Comparison of ENCODE assay signal across 18 cellular contexts in genomic region chr2:74006424-74006823, GRCh38. TPM values are rescaled to one million over a fixed set of nuclear protein-coding genes. Genes with fewer than 3 reads are reported as not detected.
A peak's percentile ranks its signal among the peaks of the same experiment; 100 is the strongest.
DNase-seq lines count a peak whose midpoint lies in the region; ATAC-seq, FAIRE-seq and TF ChIP-seq lines count a peak whose summit lies in the region.
"Had no signal": no experiment of that assay in that cellular context is flagged by ENCODE, and none has a peak within 500 bp of the region (broad histone marks: within the 10 kb centered on the region; RNA-seq: fewer than 3 reads in every experiment).

No MANE protein-coding gene starts in this region.

- H3K36me3 ChIP-seq in heart left ventricle (peaks cover 0 to 9% (median 0%) of the 10 kb centered on the region in 9 donors), H1 (ENCODE audit: control insufficient read depth in 2 of 4, insufficient read depth in 4 of 4, low read length in 3 of 4) (peaks cover 0 to 4% (median 0%) of the 10 kb centered on the region in 4 experiments; a peak in 1 of 8 replicates), prostate gland (no peaks in the 10 kb centered on the region)

- no peak overlapping the region for H3K4me3 ChIP-seq in heart left ventricle
- H3K4me3 ChIP-seq in H1 (ENCODE audit: extremely low read depth in 1 of 4, insufficient read depth in 2 of 4, low read depth in 3 of 4, low read length in 4 of 4): no peak overlapping the region
- H3K4me3 ChIP-seq in prostate gland: no peak overlapping the region
- H3K4me3 ChIP-seq: Peyer's patch had no signal

- no peaks in the 10 kb centered on the region for H3K27me3 ChIP-seq in heart left ventricle
- H3K27me3 ChIP-seq in H1 (replicated peaks in 1 of 4; ENCODE audit: control insufficient read depth in 3 of 4, extremely low read depth in 1 of 4, insufficient read depth in 3 of 4, low read length in 3 of 4): no peaks in the 10 kb centered on the region
- no peaks in the 10 kb centered on the region for H3K27me3 ChIP-seq in prostate gland (replicated peaks; ENCODE audit: insufficient read depth)
- H3K27me3 ChIP-seq: foreskin keratinocyte, Peyer's patch had no signal

- TF ChIP-seq CTCF in heart left ventricle (IDR thresholded peaks at IDR 0.05) (no peak), H1 (IDR thresholded peaks at IDR 0.05; ENCODE audit: control extremely low read depth in 1 of 3, insufficient read depth in 1 of 3, low read depth in 1 of 3, low read length in 3 of 3) (no peak), nephron (IDR thresholded peaks at IDR 0.05; ENCODE audit: unreplicated experiment in 3 of 3) (no peak), prostate gland (IDR thresholded peaks at IDR 0.05) (no peak)

- H4K20me1 ChIP-seq in H1 (replicated peaks in 1 of 2; ENCODE audit: control insufficient read depth in 1 of 2, insufficient read depth in 2 of 2, low read length in 2 of 2): peaks cover 8 to 19% of the 10 kb centered on the region in 2 experiments

- H3K4me3 Mint-ChIP-seq in nephron: peak overlapping the region; percentile 68 to 95 (median 71)
- H3K4me3 Mint-ChIP-seq: activated CD4-positive, alpha-beta T cell treated with anti-CD3 and anti-CD28 coated beads, Interleukin-2, amount 10 ng/mL, durations not matched to agents 24 days and 14 days had no signal

- H2BK20ac ChIP-seq in H1 (ENCODE audit: low read length): no peak overlapping the region

- H2BK12ac ChIP-seq in H1 (ENCODE audit: low read depth, low read length): no peak overlapping the region

- H3K9me3 ChIP-seq in heart left ventricle (no peaks in the 10 kb centered on the region), H1 (ENCODE audit: insufficient read depth in 2 of 2, low read depth in 1 of 2, low read length in 1 of 2) (no peaks in the 10 kb centered on the region), prostate gland (no peaks in the 10 kb centered on the region)
- H3K9me3 ChIP-seq: Peyer's patch had no signal

- no peak for FAIRE-seq in H1 (lab: Jason Lieb, UNC)
- FAIRE-seq: islet of Langerhans had no signal

- intact Hi-C loops in heart left ventricle (cut with DNase I) (loop anchor here in 2 of 10 donors (10.0 kb wide), 2 partner anchors 68 to 138 kb away; partner anchors contain the start of gene BOLA3 (in 1 of the 2)), cardiac septum (cut with DNase I) (no loop called here), prostate gland (cut with DNase I) (no loop called here)

- POLR2A ChIA-PET in H1 (lab: Charles Lee; ENCODE audit: partially characterized antibody): interaction anchor here (0.6 to 11.4 kb wide), 6 partner anchors 10 to 76 kb away, joined by 3 to 94 read pairs (median 4); partner anchors contain the start of gene TET3

- TF ChIP-seq EP300 in H1 (IDR thresholded peaks at IDR 0.05; ENCODE audit: borderline replicate concordance in 1 of 2, low read depth in 2 of 2, low read length in 2 of 2): 0 out of 3 replicates have a peak, but pooled peaks of 1 of the 2 experiments have one; percentile 33

- H3K23me2 ChIP-seq in H1 (ENCODE audit: low read depth, low read length): peaks cover 2% of the 10 kb centered on the region; the same call in 1 of the 2 replicates

- no peak overlapping the region for H3K14ac ChIP-seq in H1 (ENCODE audit: insufficient read length)

- ATAC-seq in heart left ventricle (peak in 1 of 4 donors; percentile 24), HG03025 (IDR thresholded peaks at IDR 0.05; ENCODE audit: low FRiP score, unreplicated experiment) (no peak), HG03439 (IDR thresholded peaks at IDR 0.05; ENCODE audit: unreplicated experiment) (no peak)
- ATAC-seq: foreskin keratinocyte; right cardiac atrium; stimulated activated naive CD8-positive, alpha-beta T cell treated with anti-CD3 and anti-CD28 coated beads, Interleukin-15, Interleukin-2, amounts not matched to agents 100 U/mL and 50 U/mL, for 24 hours had no signal

- peaks cover 0 to 77% (median 55%) of the 10 kb centered on the region in 12 donors for H3K4me1 ChIP-seq in heart left ventricle
- peaks cover 14 to 38% (median 23%) of the 10 kb centered on the region in 4 experiments for H3K4me1 ChIP-seq in H1 (replicated peaks in 1 of 4; ENCODE audit: control insufficient read depth in 3 of 4, insufficient read depth in 4 of 4, low read length in 3 of 4)
- peaks cover 20% of the 10 kb centered on the region for H3K4me1 ChIP-seq in prostate gland (replicated peaks)

- no peak for TF ChIP-seq POLR2A in heart left ventricle (IDR thresholded peaks at IDR 0.05)
- TF ChIP-seq POLR2A in H1 (IDR thresholded peaks at IDR 0.05; ENCODE audit: control extremely low read depth in 1 of 2, low read depth in 2 of 2, low read length in 2 of 2): no peak
- TF ChIP-seq POLR2A in prostate gland (IDR thresholded peaks at IDR 0.05): no peak

- H2BK5ac ChIP-seq in H1 (ENCODE audit: low read depth, low read length): no peak overlapping the region

- H3K27ac ChIP-seq in heart left ventricle (no peak overlapping the region), H1 (ENCODE audit: low read depth, low read length) (no peak overlapping the region), prostate gland (no peak overlapping the region)
- H3K27ac ChIP-seq: foreskin keratinocyte, Peyer's patch had no signal

- H2BK15ac ChIP-seq in H1 (ENCODE audit: low read length): peak overlapping the region; percentile 55; the same call in 1 of the 2 replicates

- 0 out of 4 replicates have a peak, but pooled peaks of 1 of the 2 experiments have one; percentile 1 for TF ChIP-seq RAD21 in H1 (IDR thresholded peaks at IDR 0.05 in 1 of 2, conservative IDR thresholded peaks at IDR 0.05 in 1 of 2; ENCODE audit: low read depth in 2 of 2, low read length in 2 of 2)

- H2AFZ ChIP-seq in H1 (ENCODE audit: low read length): no peak overlapping the region

- H3K79me2 ChIP-seq in H1 (ENCODE audit: control insufficient read depth in 1 of 2, insufficient read depth in 2 of 2, low read length in 2 of 2): peaks cover 0 to 79% of the 10 kb centered on the region in 2 experiments; a peak in 2 of 4 replicates

- no peak overlapping the region for H3K23ac ChIP-seq in H1 (ENCODE audit: insufficient read length)

- H3K4me2 ChIP-seq in H1 (ENCODE audit: insufficient read depth in 1 of 2, low read depth in 2 of 2, low read length in 2 of 2): peak overlapping the region; percentile 4 to 34; a peak in 3 of 4 replicates

- DNase-seq in heart left ventricle: peak in 4 of 5 donors; percentile 42 to 59 (median 54)
- no peak for DNase-seq in cardiac septum (ENCODE audit: low spot score)
- DNase-seq in H1 (ENCODE audit: low read depth in 1 of 2, low spot score in 2 of 2): no peak
- DNase-seq in prostate gland (ENCODE audit: low spot score): no peak
- no peak for DNase-seq in activated T-cell treated with anti-CD3 and anti-CD28 coated beads, Interleukin-2, amount 50 U/mL, for 1 hour
- DNase-seq: ACHN; activated CD4-positive, alpha-beta T cell treated with anti-CD3 and anti-CD28 coated beads, Interleukin-2, amount 10 ng/mL, durations not matched to agents 24 days and 14 days; aorta; foreskin keratinocyte; GOT3; NCI-H1417; stimulated activated naive CD8-positive, alpha-beta T cell treated with anti-CD3 and anti-CD28 coated beads, Interleukin-15, Interleukin-2, amounts not matched to agents 100 U/mL and 50 U/mL, for 24 hours had no signal

- CTCF ChIA-PET in H1 (lab: Charles Lee; ENCODE audit: partially characterized antibody): no interaction called here

- no peak overlapping the region for H4K8ac ChIP-seq in H1 (ENCODE audit: extremely low read depth, insufficient read depth, low read length)

- no peak overlapping the region for H3K56ac ChIP-seq in H1 (replicated peaks; ENCODE audit: insufficient read length, low read depth, low read length)

- H4K5ac ChIP-seq in H1 (ENCODE audit: insufficient read length, low read depth, low read length): no peak overlapping the region

- no peak overlapping the region for H3K9ac ChIP-seq in H1 (replicated peaks in 1 of 4; ENCODE audit: extremely low read depth in 1 of 4, low read depth in 3 of 4, low read length in 3 of 4)

- H2BK120ac ChIP-seq in H1 (replicated peaks; ENCODE audit: low read depth, low read length): no peak overlapping the region

- H3K36me3 Mint-ChIP-seq in nephron (ENCODE audit: low read depth): peaks cover 18% of the 10 kb centered on the region

- peaks cover 87% of the 10 kb centered on the region for H3K4me1 Mint-ChIP-seq in nephron

- no peak overlapping the region for H3K18ac ChIP-seq in H1 (ENCODE audit: extremely low read depth, low read length)

- H2AK5ac ChIP-seq in H1 (ENCODE audit: low read depth, low read length): no peak overlapping the region

- H3K79me1 ChIP-seq in H1 (ENCODE audit: low read depth, low read length): peaks cover 40% of the 10 kb centered on the region

- H3K9me3 Mint-ChIP-seq in nephron: no peaks in the 10 kb centered on the region
- H3K9me3 Mint-ChIP-seq: activated CD4-positive, alpha-beta T cell treated with anti-CD3 and anti-CD28 coated beads, Interleukin-2, amount 10 ng/mL, durations not matched to agents 24 days and 14 days had no signal

- no peak overlapping the region for H4K91ac ChIP-seq in H1 (replicated peaks; ENCODE audit: insufficient read length, low read length)

- no peaks in the 10 kb centered on the region for H3K27me3 Mint-ChIP-seq in nephron (ENCODE audit: low read depth)
- H3K27me3 Mint-ChIP-seq: activated CD4-positive, alpha-beta T cell treated with anti-CD3 and anti-CD28 coated beads, Interleukin-2, amount 10 ng/mL, durations not matched to agents 24 days and 14 days had no signal

- H3K27ac Mint-ChIP-seq in nephron: peak overlapping the region; percentile 30 to 79 (median 32)
- H3K27ac Mint-ChIP-seq: activated CD4-positive, alpha-beta T cell treated with anti-CD3 and anti-CD28 coated beads, Interleukin-2, amount 10 ng/mL, durations not matched to agents 24 days and 14 days had no signal

- WGBS in heart left ventricle, 4 donors: 29 to 50% (median 41%) methylated on average over 4 to 6 of the region's 6 CpGs
- WGBS in H1 (ENCODE audit: extremely low coverage in 1 of 2, insufficient coverage in 1 of 2, insufficient read length in 1 of 2, insufficient replicate concordance in 2 of 2, low coverage in 1 of 2, low lambda C conversion rate in 2 of 2, missing lambda C conversion rate in 1 of 2), 2 experiments: 70% methylated on average over 6 of the region's 6 CpGs; no CpG with 5 or more reads in 1 of the 2 experiments
- 23% methylated on average over 6 of the region's 6 CpGs for WGBS in prostate gland

- no peak overlapping the region for H3K4ac ChIP-seq in H1 (replicated peaks; ENCODE audit: insufficient read length, low read depth, low read length)

RNA-seq across cellular contexts. Expression of gene TET3, which starts 21.7 kb away (rescaled TPM):
- total RNA-seq in heart left ventricle (10 to 100 TPM in 1 of 9 donors, 1 to 10 TPM in 8; 1.8 to 12.6 (median 2.5) TPM), cardiac septum (3.7 TPM), prostate gland (10 to 100 TPM; 12.8 to 13.8 TPM)
- polyA plus RNA-seq in heart left ventricle (1 to 10 TPM; 1.2 to 4.2 TPM), H1 (2011; rRNA removed) (4.5 and 5.5 TPM in 2 replicates)
- 20.2 and 21.1 TPM in 2 replicates for total RNA-seq in H1 (2021; fragmentation: NEBNext Ultra II Directional; extraction: Animal tissue kit (Norgen Biotek cat#: 25700))
- 4.9 TPM for polyA plus RNA-seq in H1 (2011; cell fraction: cytosol; rRNA removed)
- 10.6 TPM for polyA plus RNA-seq in H1 (2011; cell fraction: nucleus; rRNA removed)
- polyA plus RNA-seq in H1 (2012, experiment 1 of 2): 6.4 to 8.3 TPM (median 8.0 TPM) in 4 replicates
- polyA plus RNA-seq in H1 (2012, experiment 2 of 2): 2.0 TPM
- polyA plus RNA-seq in H1 (2013, experiment 1 of 2): 5.6 TPM
- 5.7 TPM for polyA plus RNA-seq in H1 (2013, experiment 2 of 2)
- 9.2 and 10.5 TPM in 2 replicates for polyA minus RNA-seq in H1 (2011; rRNA and poly(A)+ RNA removed)
- polyA minus RNA-seq in H1 (2011; cell fraction: cytosol; rRNA and poly(A)+ RNA removed): 13.8 TPM
- polyA minus RNA-seq in H1 (2011; cell fraction: nucleus; rRNA and poly(A)+ RNA removed): 15.6 TPM

Comparison
In these comparisons a context has a peak if more than half of its experiments do, and no peak if none do; other contexts are left out.
1. DNase-seq: peak in heart left ventricle (4 of 5); none in cardiac septum (single experiment), H1 (0 of 2), prostate gland (single experiment) and activated T-cell treated with anti-CD3 and anti-CD28 coated beads, Interleukin-2, amount 50 U/mL, for 1 hour (single experiment).